In the genomic region with DNA sequence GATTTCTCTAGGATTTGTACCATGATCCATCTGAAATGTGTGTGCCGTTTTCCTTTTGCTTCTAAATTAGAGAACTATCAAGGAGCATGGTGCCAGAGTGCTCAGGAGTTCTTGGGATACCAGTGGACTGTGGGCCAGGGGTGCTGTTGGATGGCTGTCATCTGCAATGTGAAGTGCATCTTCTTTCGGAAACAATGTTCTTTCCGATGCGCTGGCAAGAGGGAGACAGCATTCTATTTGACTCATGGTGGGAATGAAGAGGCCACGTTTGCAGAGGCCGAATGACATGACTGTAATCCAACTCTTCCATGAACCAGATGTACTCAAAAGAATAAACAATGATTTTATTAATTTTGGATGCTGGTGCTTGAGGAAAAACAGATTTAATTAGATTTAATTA, we compare ENCODE assay signal across 15 cellular contexts. TPM values are rescaled to one million over a fixed set of nuclear protein-coding genes. Genes with fewer than 3 reads are reported as not detected.
DNase-seq lines count a peak whose midpoint lies in the region; ATAC-seq and TF ChIP-seq lines count a peak whose summit lies in the region.
"Had no signal": no experiment of that assay in that cellular context is flagged by ENCODE, and none has a peak within 500 bp of the region (broad histone marks: within the 10 kb centered on the region; RNA-seq: fewer than 3 reads in every experiment).

No MANE protein-coding gene starts in this region.

- H3K36me3 ChIP-seq in esophagus muscularis mucosa (no peaks in the 10 kb centered on the region), uterus (no peaks in the 10 kb centered on the region)

- H3K4me3 ChIP-seq in esophagus muscularis mucosa (no peak overlapping the region), uterus (no peak overlapping the region)

- H3K27me3 ChIP-seq in esophagus muscularis mucosa (no peaks in the 10 kb centered on the region), uterus (no peaks in the 10 kb centered on the region)

- H3K9me3 ChIP-seq in esophagus muscularis mucosa (peaks cover 0 to 5% (median 0%) of the 10 kb centered on the region in 4 donors), uterus (no peaks in the 10 kb centered on the region)
- H3K9me3 ChIP-seq: SK-N-SH had no signal

- no peaks in the 10 kb centered on the region for H3K36me3 Mint-ChIP-seq in nephron progenitor cell (ENCODE audit: low read depth)
- H3K36me3 Mint-ChIP-seq: CD4-positive, alpha-beta memory T cell had no signal

- H3K9me3 Mint-ChIP-seq in nephron progenitor cell: no peaks in the 10 kb centered on the region

- DNase-seq in GM03348 (ENCODE audit: low spot score): peak; percentile 55
- DNase-seq in esophagus muscularis mucosa (ENCODE audit: extremely low spot score): no peak
- no peak for DNase-seq in left cardiac atrium
- no peak for DNase-seq in uterus
- DNase-seq in nephron progenitor cell: no peak
- no peak for DNase-seq in GM10266 (ENCODE audit: extremely low spot score)
- DNase-seq: CD4-positive, alpha-beta memory T cell; DMS79; NCI-H1092; NCI-H146; NCI-H2081; SK-N-SH had no signal

- 43% methylated on average over 6 of the region's 6 CpGs for WGBS in esophagus muscularis mucosa

- TF ChIP-seq EP300 in esophagus muscularis mucosa (IDR thresholded peaks at IDR 0.05): no peak

- H3K4me1 Mint-ChIP-seq in nephron progenitor cell: peaks cover 37% of the 10 kb centered on the region
- H3K4me1 Mint-ChIP-seq: CD4-positive, alpha-beta memory T cell had no signal

- H3K4me3 Mint-ChIP-seq in nephron progenitor cell: no peak overlapping the region
- H3K4me3 Mint-ChIP-seq: CD4-positive, alpha-beta memory T cell had no signal

- TF ChIP-seq POLR2A in esophagus muscularis mucosa (IDR thresholded peaks at IDR 0.05; ENCODE audit: low read depth) (no peak), uterus (IDR thresholded peaks at IDR 0.05) (no peak)

- no peak for TF ChIP-seq CTCF in esophagus muscularis mucosa (IDR thresholded peaks at IDR 0.05)
- TF ChIP-seq CTCF in uterus (IDR thresholded peaks at IDR 0.05): no peak
- no peak for TF ChIP-seq CTCF in nephron progenitor cell (IDR thresholded peaks at IDR 0.05)
- no peak for TF ChIP-seq CTCF in GM10266 (IDR thresholded peaks at IDR 0.05; ENCODE audit: control insufficient read depth, insufficient read depth, low read depth, missing control alignments)

- H3K4me1 ChIP-seq in esophagus muscularis mucosa: peaks cover 9 to 30% (median 26%) of the 10 kb centered on the region in 4 donors
- no peaks in the 10 kb centered on the region for H3K4me1 ChIP-seq in uterus

- H3K27ac Mint-ChIP-seq in nephron progenitor cell: no peak overlapping the region
- H3K27ac Mint-ChIP-seq: CD4-positive, alpha-beta memory T cell had no signal

- intact Hi-C loops in esophagus muscularis mucosa (cut with DNase I): no loop called here
- intact Hi-C loops in left cardiac atrium (cut with DNase I): no loop called here
- intact Hi-C loops in uterus (cut with DNase I; ENCODE audit: low total_unique reads): no loop called here

- ATAC-seq in left cardiac atrium (peak; percentile 62 to 66), GM19452 (IDR thresholded peaks at IDR 0.05; ENCODE audit: unreplicated experiment) (no peak)
- ATAC-seq: Panc1 had no signal

- H3K27ac ChIP-seq in esophagus muscularis mucosa (replicated peaks in 1 of 4) (peak overlapping the region; percentile 36 to 75 (median 70)), uterus (peak overlapping the region; percentile 45 to 65)

- peaks cover 6% of the 10 kb centered on the region for H3K27me3 Mint-ChIP-seq in nephron progenitor cell (ENCODE audit: low read depth, poor library complexity)

RNA-seq across cellular contexts. Expression of gene SORCS2, which starts 45.5 kb away (rescaled TPM):
- total RNA-seq in esophagus muscularis mucosa (10 to 100 TPM in 1 of 4 donors, 1 to 10 TPM in 3; 3.3 to 10.1 (median 4.3) TPM), left cardiac atrium (1 to 10 TPM; 2.4 to 2.6 TPM), uterus (10 to 100 TPM in 1 of 4 donors, 1 to 10 TPM in 1, under 1 TPM in 2; 0.26 to 17.1 (median 2.9) TPM)
- total RNA-seq: CD4-positive, alpha-beta memory T cell; MCF 10A had no signal
